11 cellular contexts compared by ENCODE assay signal in the genomic region with DNA sequence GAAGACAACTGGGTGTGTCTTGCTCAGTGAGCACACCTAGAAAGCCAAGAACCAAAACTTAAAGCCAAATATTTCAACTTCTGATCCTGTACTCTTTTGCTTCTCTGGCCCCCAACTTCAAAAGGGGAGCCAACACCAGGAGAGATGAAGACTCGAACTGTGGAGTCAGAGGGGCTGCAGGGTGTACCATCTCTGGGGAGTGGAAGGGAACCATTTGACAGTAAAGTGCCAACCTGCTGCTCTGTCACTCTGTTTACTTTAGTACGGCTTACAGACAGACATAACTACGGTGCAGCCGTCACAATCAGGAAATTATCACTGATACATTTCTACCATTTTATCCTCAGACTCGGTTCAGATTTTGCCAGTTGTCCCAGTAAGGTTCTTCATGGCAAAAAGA. TPM values are rescaled to one million over a fixed set of nuclear protein-coding genes. Genes with fewer than 3 reads are reported as not detected.
DNase-seq lines count a peak whose midpoint lies in the region; ATAC-seq, FAIRE-seq and TF ChIP-seq lines count a peak whose summit lies in the region.
"Had no signal": no experiment of that assay in that cellular context is flagged by ENCODE, and none has a peak within 500 bp of the region (broad histone marks: within the 10 kb centered on the region; RNA-seq: fewer than 3 reads in every experiment).

No MANE protein-coding gene starts in this region.

- ATAC-seq in pancreas = no peak
- ATAC-seq in HG03457 (IDR thresholded peaks at IDR 0.05; ENCODE audit: unreplicated experiment) = no peak

- H3K27ac Mint-ChIP-seq in activated T-helper 2 cell treated with anti-CD3 and anti-CD28 coated beads, Interferon-gamma antibody, Interleukin-2, Interleukin-4, amounts not matched to agents 10 μg/mL and 5 μg/mL and 100 μg/mL, durations not matched to agents 14 hours and 24 hours and 36 hours = no peak overlapping the region
- H3K27ac Mint-ChIP-seq in mesothelial cell of epicardium = peak overlapping the region; percentile 35

- TF ChIP-seq CTCF in C4-2B (conservative IDR thresholded peaks at IDR 0.05) (no peak), mesothelial cell of epicardium (IDR thresholded peaks at IDR 0.05; ENCODE audit: unreplicated experiment) (no peak), pancreas (IDR thresholded peaks at IDR 0.05) (no peak), Peyer's patch (IDR thresholded peaks at IDR 0.05) (no peak)

- peaks cover 47% of the 10 kb centered on the region for H3K36me3 Mint-ChIP-seq in activated T-helper 2 cell treated with anti-CD3 and anti-CD28 coated beads, Interferon-gamma antibody, Interleukin-2, Interleukin-4, amounts not matched to agents 10 μg/mL and 5 μg/mL and 100 μg/mL, durations not matched to agents 14 hours and 24 hours and 36 hours (ENCODE audit: low read depth)
- H3K36me3 Mint-ChIP-seq in mesothelial cell of epicardium = peaks cover 23% of the 10 kb centered on the region

- H3K27me3 ChIP-seq in HAP-1 (ENCODE audit: low read depth) (no peaks in the 10 kb centered on the region), pancreas (no peaks in the 10 kb centered on the region), Peyer's patch (no peaks in the 10 kb centered on the region)
- H3K27me3 ChIP-seq: stomach had no signal

- TF ChIP-seq POLR2A in Peyer's patch (IDR thresholded peaks at IDR 0.05) = no peak

- H3K9me3 ChIP-seq in HAP-1 (no peaks in the 10 kb centered on the region), pancreas (no peaks in the 10 kb centered on the region), Peyer's patch (no peaks in the 10 kb centered on the region)
- H3K9me3 ChIP-seq: stomach had no signal

- peak overlapping the region; percentile 92; the same call in 1 of the 2 replicates for H3K27ac ChIP-seq in C4-2B
- no peak overlapping the region for H3K27ac ChIP-seq in pancreas
- H3K27ac ChIP-seq in Peyer's patch = no peak overlapping the region
- H3K27ac ChIP-seq: stomach had no signal

- 51 to 59% methylated on average over 5 of the region's 5 CpGs for WGBS in pancreas, 2 donors

- peaks cover 40% of the 10 kb centered on the region for H3K4me1 Mint-ChIP-seq in activated T-helper 2 cell treated with anti-CD3 and anti-CD28 coated beads, Interferon-gamma antibody, Interleukin-2, Interleukin-4, amounts not matched to agents 10 μg/mL and 5 μg/mL and 100 μg/mL, durations not matched to agents 14 hours and 24 hours and 36 hours (ENCODE audit: low read depth)
- peaks cover 31% of the 10 kb centered on the region for H3K4me1 Mint-ChIP-seq in mesothelial cell of epicardium

- H3K4me3 ChIP-seq in HAP-1 (peak overlapping the region; percentile 96), pancreas (peak overlapping the region in 1 of 4 donors; percentile 86), Peyer's patch (peak overlapping the region in 2 of 4 donors; percentile 18 to 77)

- in situ Hi-C loops in HAP-1 (cut with MboI; ENCODE audit: low sequenced_read_pairs) = no loop called here

- peaks cover 26% of the 10 kb centered on the region for H3K4me1 ChIP-seq in HAP-1
- H3K4me1 ChIP-seq in pancreas = peaks cover 0 to 6% (median 0%) of the 10 kb centered on the region in 3 donors
- peaks cover 0 to 15% (median 0%) of the 10 kb centered on the region in 4 donors for H3K4me1 ChIP-seq in Peyer's patch

- H3K9me3 Mint-ChIP-seq in activated T-helper 2 cell treated with anti-CD3 and anti-CD28 coated beads, Interferon-gamma antibody, Interleukin-2, Interleukin-4, amounts not matched to agents 10 μg/mL and 5 μg/mL and 100 μg/mL, durations not matched to agents 14 hours and 24 hours and 36 hours = peaks cover 3% of the 10 kb centered on the region
- H3K9me3 Mint-ChIP-seq in mesothelial cell of epicardium = peaks cover 4% of the 10 kb centered on the region

- H3K36me3 ChIP-seq in HAP-1 (replicated peaks) = peaks cover 55% of the 10 kb centered on the region
- H3K36me3 ChIP-seq in pancreas = no peaks in the 10 kb centered on the region
- H3K36me3 ChIP-seq in Peyer's patch = peaks cover 0 to 20% (median 0%) of the 10 kb centered on the region in 3 donors

- H3K4me3 Mint-ChIP-seq in activated T-helper 2 cell treated with anti-CD3 and anti-CD28 coated beads, Interferon-gamma antibody, Interleukin-2, Interleukin-4, amounts not matched to agents 10 μg/mL and 5 μg/mL and 100 μg/mL, durations not matched to agents 14 hours and 24 hours and 36 hours (ENCODE audit: low read depth) = peak overlapping the region; percentile 99
- peak overlapping the region; percentile 100 for H3K4me3 Mint-ChIP-seq in mesothelial cell of epicardium

- DNase-seq in HAP-1 (ENCODE audit: low spot score in 2 of 2) = no peak
- no peak for DNase-seq in activated T-helper 2 cell treated with anti-CD3 and anti-CD28 coated beads, Interferon-gamma antibody, Interleukin-2, Interleukin-4, amounts not matched to agents 10 μg/mL and 5 μg/mL and 100 μg/mL, durations not matched to agents 14 hours and 24 hours and 36 hours (ENCODE audit: low spot score)
- DNase-seq in mesothelial cell of epicardium (ENCODE audit: low spot score in 2 of 2, unreplicated experiment in 2 of 2) = no peak
- no peak for DNase-seq in pancreas
- no peak for DNase-seq in pons (ENCODE audit: low spot score)
- DNase-seq in Peyer's patch = no peak
- DNase-seq: DMS53; stimulated activated CD4-positive, alpha-beta T cell treated with anti-CD3 and anti-CD28 coated beads, Interleukin-15, amount 100 ng/mL, for 24 hours; stomach had no signal

- no peak for FAIRE-seq in pancreas (lab: Jason Lieb, UNC)

- intact Hi-C loops in activated T-helper 2 cell treated with anti-CD3 and anti-CD28 coated beads, Interferon-gamma antibody, Interleukin-2, Interleukin-4, amounts not matched to agents 10 μg/mL and 5 μg/mL and 100 μg/mL, durations not matched to agents 14 hours and 24 hours and 36 hours (cut with micrococcal nuclease) = loop anchor here (10.0 kb wide), 1 partner anchor 260 kb away; the partner anchor contains the start of genes IMP3 and SNX33
- intact Hi-C loops in pancreas (cut with DNase I) = loop anchor here in 1 of 3 donors (10.0 kb wide), 1 partner anchor 60 kb away; the partner anchor contains the start of gene UBE2Q2

- no peaks in the 10 kb centered on the region for H3K27me3 Mint-ChIP-seq in activated T-helper 2 cell treated with anti-CD3 and anti-CD28 coated beads, Interferon-gamma antibody, Interleukin-2, Interleukin-4, amounts not matched to agents 10 μg/mL and 5 μg/mL and 100 μg/mL, durations not matched to agents 14 hours and 24 hours and 36 hours (ENCODE audit: low read depth)
- H3K27me3 Mint-ChIP-seq in mesothelial cell of epicardium (ENCODE audit: low read depth) = no peaks in the 10 kb centered on the region

RNA-seq across cellular contexts. Expression of gene FBXO22, which starts 1.6 kb away (rescaled TPM):
- 47.0 and 48.0 TPM in 2 replicates for total RNA-seq in activated T-helper 2 cell treated with anti-CD3 and anti-CD28 coated beads, Interferon-gamma antibody, Interleukin-2, Interleukin-4, amounts not matched to agents 10 μg/mL and 5 μg/mL and 100 μg/mL, durations not matched to agents 14 hours and 24 hours and 36 hours
- 38.1 to 40.6 TPM (median 38.3 TPM) in 3 replicates for total RNA-seq in mesothelial cell of epicardium
- total RNA-seq in pancreas = 10 to 100 TPM; 12.1 to 14.9 (median 12.7) TPM
- 1 to 10 TPM; 3.1 to 7.1 TPM for polyA plus RNA-seq in pancreas
- 10 to 100 TPM in 3 of 4 donors, 1 to 10 TPM in 1; 8.3 to 21.4 (median 19.4) TPM for total RNA-seq in Peyer's patch
